Comparison of ENCODE assay signal across 9 cellular contexts in the genomic region with DNA sequence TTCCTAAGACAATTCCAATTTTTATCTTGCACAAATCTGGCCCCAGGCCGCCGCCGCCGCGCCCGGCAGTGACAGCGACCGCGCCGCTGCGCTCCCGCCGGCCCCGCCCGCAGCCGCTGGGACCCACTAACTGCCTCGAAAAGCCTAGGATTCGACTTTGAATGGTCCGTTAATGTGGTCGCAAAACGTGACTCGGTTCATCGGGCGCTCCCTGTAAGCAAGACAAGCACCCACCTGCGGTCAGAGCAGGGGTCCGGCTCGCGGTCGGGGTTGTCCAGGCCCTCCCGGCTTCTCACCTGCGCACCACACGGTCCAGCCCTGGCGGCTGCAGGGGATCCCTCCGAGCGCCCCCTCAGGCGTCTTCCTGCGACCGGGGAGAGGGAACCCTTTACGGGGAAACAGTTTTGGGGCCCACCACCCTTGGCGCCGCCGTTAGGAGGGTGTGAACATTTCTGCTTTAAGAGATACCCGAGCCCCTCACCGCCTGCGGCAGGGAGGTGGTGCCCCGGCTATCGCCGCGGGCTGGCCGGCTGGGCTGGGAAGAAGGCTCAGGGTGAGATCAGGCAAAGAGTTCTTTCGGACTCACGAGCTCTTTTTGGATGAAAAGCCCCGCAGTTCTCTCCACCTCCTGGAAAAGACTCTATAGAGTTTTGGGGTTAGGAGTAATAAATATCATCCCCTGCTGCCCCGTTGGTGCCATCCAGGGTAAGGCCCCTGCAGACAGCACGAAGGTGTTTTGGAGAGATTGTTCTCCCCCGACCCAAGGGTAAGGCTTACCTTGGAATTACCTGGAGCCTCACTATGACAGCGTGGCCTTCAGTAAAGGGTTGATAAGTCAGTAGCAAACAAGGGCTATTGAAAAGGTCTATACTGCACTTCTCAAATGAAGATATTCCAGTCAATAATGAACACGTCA. TPM values are rescaled to one million over a fixed set of nuclear protein-coding genes. Genes with fewer than 3 reads are reported as not detected.
DNase-seq lines count a peak whose midpoint lies in the region; ATAC-seq lines count a peak whose summit lies in the region.
"Had no signal": no experiment of that assay in that cellular context is flagged by ENCODE, and none has a peak within 500 bp of the region (broad histone marks: within the 10 kb centered on the region; RNA-seq: fewer than 3 reads in every experiment).

No MANE protein-coding gene starts in this region.

- DNase-seq in G401 (ENCODE audit: low spot score) = peak; percentile 79
- DNase-seq in NCI-H82 (lab: John Stamatoyannopoulos, UW) = peak; percentile 76
- DNase-seq in central memory CD8-positive, alpha-beta T cell (ENCODE audit: low spot score in 2 of 2) = no peak
- DNase-seq in mesenchymal stem cell = peak; percentile 15
- no peak for DNase-seq in epidermal melanocyte (ENCODE audit: insufficient read length, low spot score)
- no peak for DNase-seq in dedifferentiated amniotic fluid mesenchymal stem cell (ENCODE audit: extremely low spot score)
- DNase-seq in A172 (ENCODE audit: low spot score) = no peak
- DNase-seq in hippocampal formation (lab: John Stamatoyannopoulos, UW) = no peak

- peaks cover 34 to 37% of the 10 kb centered on the region in 2 experiments for H3K27me3 ChIP-seq in mesenchymal stem cell (ENCODE audit: control insufficient read depth in 1 of 2, insufficient read depth in 1 of 2, low read length in 2 of 2)

- WGBS in mesenchymal stem cell = 2% methylated on average over 53 of the region's 58 CpGs

- H2AFZ ChIP-seq in mesenchymal stem cell (ENCODE audit: low read depth, low read length) = no peak overlapping the region

- no peaks in the 10 kb centered on the region for H3K9me3 Mint-ChIP-seq in central memory CD8-positive, alpha-beta T cell

- peak overlapping the region; percentile 29 for H3K9ac ChIP-seq in mesenchymal stem cell (ENCODE audit: low read length)

- no peak overlapping the region for H3K14ac ChIP-seq in mesenchymal stem cell (ENCODE audit: low read length in 2 of 2)

- H2BK120ac ChIP-seq in mesenchymal stem cell (ENCODE audit: low read depth, low read length) = no peak overlapping the region

- H3K4me3 Mint-ChIP-seq in central memory CD8-positive, alpha-beta T cell = peak overlapping the region; percentile 63

- peaks cover 5% of the 10 kb centered on the region for H3K4me1 ChIP-seq in mesenchymal stem cell (ENCODE audit: control insufficient read depth, insufficient read depth, low read depth, low read length)

- no peak overlapping the region for H3K4ac ChIP-seq in mesenchymal stem cell (ENCODE audit: low read depth in 1 of 2, low read length in 2 of 2)

- H3K4me3 ChIP-seq in mesenchymal stem cell (ENCODE audit: insufficient read depth in 1 of 2, low read depth in 1 of 2, low read length in 2 of 2) = peak overlapping the region; percentile 18 to 72
- H3K4me3 ChIP-seq: lung had no signal

- H3K27ac ChIP-seq in mesenchymal stem cell (ENCODE audit: low read length, poor library complexity, severe bottlenecking) = no peak overlapping the region

- no peak overlapping the region for H4K91ac ChIP-seq in mesenchymal stem cell (ENCODE audit: low read length)

- no peak overlapping the region for H3K18ac ChIP-seq in mesenchymal stem cell (ENCODE audit: low read depth in 1 of 2, low read length in 2 of 2)

- peaks cover 7% of the 10 kb centered on the region for H3K4me1 Mint-ChIP-seq in central memory CD8-positive, alpha-beta T cell

- no peaks in the 10 kb centered on the region for H3K79me1 ChIP-seq in mesenchymal stem cell (replicated peaks; ENCODE audit: low read length, poor library complexity, severe bottlenecking)

- no peak overlapping the region for H2BK12ac ChIP-seq in mesenchymal stem cell (ENCODE audit: low read length in 2 of 2)

- H3K9me3 ChIP-seq in mesenchymal stem cell (ENCODE audit: control insufficient read depth, low read length) = no peaks in the 10 kb centered on the region

- H3K36me3 Mint-ChIP-seq in central memory CD8-positive, alpha-beta T cell (ENCODE audit: insufficient read depth) = no peaks in the 10 kb centered on the region

- H3K36me3 ChIP-seq in mesenchymal stem cell (ENCODE audit: control insufficient read depth in 1 of 2, insufficient read depth in 2 of 2, low read depth in 1 of 2, low read length in 2 of 2) = no peaks in the 10 kb centered on the region

- H3K4me2 ChIP-seq in mesenchymal stem cell (ENCODE audit: low read length, poor library complexity, severe bottlenecking) = peak overlapping the region; percentile 56

- H3K23ac ChIP-seq in mesenchymal stem cell (ENCODE audit: low read length in 2 of 2) = no peak overlapping the region

- in situ Hi-C loops in G401 (cut with HindIII; ENCODE audit: low sequenced_read_pairs) = no loop called here

- H2AK5ac ChIP-seq in mesenchymal stem cell (ENCODE audit: low read length, severe bottlenecking) = no peak overlapping the region

- H2BK15ac ChIP-seq in mesenchymal stem cell (ENCODE audit: low read depth, poor library complexity, severe bottlenecking) = no peak overlapping the region

- ATAC-seq in central memory CD8-positive, alpha-beta T cell (replicated peaks; ENCODE audit: extremely low read depth, poor library complexity, severe bottlenecking) = peak; percentile 60

- H4K8ac ChIP-seq in mesenchymal stem cell (ENCODE audit: low read length) = no peak overlapping the region

- H3K27me3 Mint-ChIP-seq in central memory CD8-positive, alpha-beta T cell = peaks cover 36% of the 10 kb centered on the region

- no peak overlapping the region for H2BK5ac ChIP-seq in mesenchymal stem cell (ENCODE audit: low read depth, low read length, poor library complexity, severe bottlenecking)

- H3K27ac Mint-ChIP-seq in central memory CD8-positive, alpha-beta T cell (ENCODE audit: low read depth) = no peak overlapping the region

RNA-seq across cellular contexts. Expression of gene FOXJ2, which starts 13.6 kb away (rescaled TPM):
- 3.4 and 8.1 TPM in 2 replicates for total RNA-seq in G401 (2014; rRNA removed; shearing (Covaris generic))
- polyA plus RNA-seq in mesenchymal stem cell (2013, experiment 1 of 2) = 12.5 TPM
- polyA plus RNA-seq in mesenchymal stem cell (2013, experiment 2 of 2) = 11.9 TPM
- 3.9 and 4.5 TPM in 2 replicates for total RNA-seq in A172 (2014; rRNA removed; shearing (Covaris generic))

RNA-seq across cellular contexts. Expression of gene C3AR1, which starts 47.2 kb away (rescaled TPM):
- not detected in 2 replicates for total RNA-seq in G401 (2014; rRNA removed; shearing (Covaris generic))
- 7.6 TPM for polyA plus RNA-seq in mesenchymal stem cell (2013, experiment 1 of 2)
- 7.4 TPM for polyA plus RNA-seq in mesenchymal stem cell (2013, experiment 2 of 2)
- total RNA-seq in A172 (2014; rRNA removed; shearing (Covaris generic)) = 0.10 and 0.12 TPM in 2 replicates

Comparison
In these comparisons a context has a peak if more than half of its experiments do, and no peak if none do; other contexts are left out.
1. DNase-seq: peak in G401 (single experiment), NCI-H82 (single experiment) and mesenchymal stem cell (single experiment); none in central memory CD8-positive, alpha-beta T cell (0 of 2), epidermal melanocyte (single experiment), dedifferentiated amniotic fluid mesenchymal stem cell (single experiment), A172 (single experiment) and hippocampal formation (0 of 2).